ENCODE assay signal across 1 cellular context in genomic region chr2:103161456-103162289, GRCh38.
TF ChIP-seq lines count a peak whose summit lies in the region.

No MANE protein-coding gene starts in this region.

TF ChIP-seq in HepG2, 621 proteins besides CTCF, POLR2A, EP300 and RAD21 (continued from another document):
- TF ChIP-seq SALL2 (CRISPR knock-in tag; IDR thresholded peaks at IDR 0.05) = no peak
- no peak for TF ChIP-seq SMAD1 (CRISPR knock-in tag; IDR thresholded peaks at IDR 0.05; ENCODE audit: borderline replicate concordance, low read depth)
- TF ChIP-seq, protein P1, sequence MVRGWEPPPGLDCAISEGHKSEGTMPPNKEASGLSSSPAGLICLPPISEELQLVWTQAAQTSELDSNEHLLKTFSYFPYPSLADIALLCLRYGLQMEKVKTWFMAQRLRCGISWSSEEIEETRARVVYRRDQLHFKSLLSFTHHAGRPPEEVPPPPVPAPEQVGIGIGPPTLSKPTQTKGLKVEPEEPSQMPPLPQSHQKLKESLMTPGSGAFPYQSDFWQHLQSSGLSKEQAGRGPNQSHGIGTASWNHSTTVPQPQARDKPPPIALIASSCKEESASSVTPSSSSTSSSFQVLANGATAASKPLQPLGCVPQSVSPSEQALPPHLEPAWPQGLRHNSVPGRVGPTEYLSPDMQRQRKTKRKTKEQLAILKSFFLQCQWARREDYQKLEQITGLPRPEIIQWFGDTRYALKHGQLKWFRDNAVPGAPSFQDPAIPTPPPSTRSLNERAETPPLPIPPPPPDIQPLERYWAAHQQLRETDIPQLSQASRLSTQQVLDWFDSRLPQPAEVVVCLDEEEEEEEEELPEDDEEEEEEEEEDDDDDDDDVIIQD (CRISPR knock-in tag; IDR thresholded peaks at IDR 0.05; ENCODE audit: low read depth) = no peak
- TF ChIP-seq, protein P2, sequence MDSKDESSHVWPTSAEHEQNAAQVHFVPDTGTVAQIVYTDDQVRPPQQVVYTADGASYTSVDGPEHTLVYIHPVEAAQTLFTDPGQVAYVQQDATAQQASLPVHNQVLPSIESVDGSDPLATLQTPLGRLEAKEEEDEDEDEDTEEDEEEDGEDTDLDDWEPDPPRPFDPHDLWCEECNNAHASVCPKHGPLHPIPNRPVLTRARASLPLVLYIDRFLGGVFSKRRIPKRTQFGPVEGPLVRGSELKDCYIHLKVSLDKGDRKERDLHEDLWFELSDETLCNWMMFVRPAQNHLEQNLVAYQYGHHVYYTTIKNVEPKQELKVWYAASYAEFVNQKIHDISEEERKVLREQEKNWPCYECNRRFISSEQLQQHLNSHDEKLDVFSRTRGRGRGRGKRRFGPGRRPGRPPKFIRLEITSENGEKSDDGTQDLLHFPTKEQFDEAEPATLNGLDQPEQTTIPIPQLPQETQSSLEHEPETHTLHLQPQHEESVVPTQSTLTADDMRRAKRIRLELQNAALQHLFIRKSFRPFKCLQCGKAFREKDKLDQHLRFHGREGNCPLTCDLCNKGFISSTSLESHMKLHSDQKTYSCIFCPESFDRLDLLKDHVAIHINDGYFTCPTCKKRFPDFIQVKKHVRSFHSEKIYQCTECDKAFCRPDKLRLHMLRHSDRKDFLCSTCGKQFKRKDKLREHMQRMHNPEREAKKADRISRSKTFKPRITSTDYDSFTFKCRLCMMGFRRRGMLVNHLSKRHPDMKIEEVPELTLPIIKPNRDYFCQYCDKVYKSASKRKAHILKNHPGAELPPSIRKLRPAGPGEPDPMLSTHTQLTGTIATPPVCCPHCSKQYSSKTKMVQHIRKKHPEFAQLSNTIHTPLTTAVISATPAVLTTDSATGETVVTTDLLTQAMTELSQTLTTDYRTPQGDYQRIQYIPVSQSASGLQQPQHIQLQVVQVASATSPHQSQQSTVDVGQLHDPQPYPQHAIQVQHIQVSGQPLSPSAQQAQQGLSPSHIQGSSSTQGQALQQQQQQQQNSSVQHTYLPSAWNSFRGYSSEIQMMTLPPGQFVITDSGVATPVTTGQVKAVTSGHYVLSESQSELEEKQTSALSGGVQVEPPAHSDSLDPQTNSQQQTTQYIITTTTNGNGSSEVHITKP (CRISPR knock-in tag; IDR thresholded peaks at IDR 0.05; ENCODE audit: low read depth) = no peak
- TF ChIP-seq RXRA (CRISPR knock-in tag; IDR thresholded peaks at IDR 0.05) = no peak
- no peak for TF ChIP-seq MED8 (CRISPR knock-in tag; IDR thresholded peaks at IDR 0.05; ENCODE audit: insufficient replicate concordance)
- TF ChIP-seq FOXK1 (CRISPR knock-in tag; IDR thresholded peaks at IDR 0.05; ENCODE audit: borderline replicate concordance, low read depth) = no peak
- TF ChIP-seq ZNF230 (CRISPR knock-in tag; IDR thresholded peaks at IDR 0.05) = no peak
- TF ChIP-seq ZNF343 (CRISPR knock-in tag; IDR thresholded peaks at IDR 0.05) = no peak
- no peak for TF ChIP-seq JUND (CRISPR knock-in tag; IDR thresholded peaks at IDR 0.05)
- no peak for TF ChIP-seq FOXO4 (CRISPR knock-in tag; conservative IDR thresholded peaks at IDR 0.05)
- peak; percentile 19; the same call in 1 of the 2 replicates for TF ChIP-seq ELF3 (CRISPR knock-in tag; IDR thresholded peaks at IDR 0.05)
- no peak for TF ChIP-seq ZBTB20 (CRISPR knock-in tag; IDR thresholded peaks at IDR 0.05; ENCODE audit: borderline replicate concordance, low read depth)
- no peak for TF ChIP-seq DR1 (CRISPR knock-in tag; IDR thresholded peaks at IDR 0.05)
- TF ChIP-seq ZNF333 (CRISPR knock-in tag; IDR thresholded peaks at IDR 0.05; ENCODE audit: borderline replicate concordance) = no peak
- TF ChIP-seq MIXL1 (CRISPR knock-in tag; IDR thresholded peaks at IDR 0.05) = peak; percentile 91
- no peak for TF ChIP-seq MLX (CRISPR knock-in tag; IDR thresholded peaks at IDR 0.05)
- no peak for TF ChIP-seq RNF219 (CRISPR knock-in tag; IDR thresholded peaks at IDR 0.05)
- TF ChIP-seq HNRNPH1 (optimal IDR thresholded peaks at IDR 0.05; ENCODE audit: low read depth, low read length) = no peak
- no peak for TF ChIP-seq ZNF850 (CRISPR knock-in tag; conservative IDR thresholded peaks at IDR 0.05)
- TF ChIP-seq CENPX (CRISPR knock-in tag; IDR thresholded peaks at IDR 0.05) = no peak
- TF ChIP-seq SP140L (CRISPR knock-in tag; IDR thresholded peaks at IDR 0.05; ENCODE audit: borderline replicate concordance) = no peak
- no peak for TF ChIP-seq SAP130 (CRISPR knock-in tag; IDR thresholded peaks at IDR 0.05; ENCODE audit: low read depth)
- TF ChIP-seq ZFP41 (CRISPR knock-in tag; IDR thresholded peaks at IDR 0.05; ENCODE audit: borderline replicate concordance) = no peak
- no peak for TF ChIP-seq PAF1 (CRISPR knock-in tag; IDR thresholded peaks at IDR 0.05)
- TF ChIP-seq NCOA1 (CRISPR knock-in tag; IDR thresholded peaks at IDR 0.05) = no peak
- no peak for TF ChIP-seq ZNF205 (CRISPR knock-in tag; IDR thresholded peaks at IDR 0.05)
